Comparison of ENCODE assay signal across 1 cellular context in genomic region chr11:57761301-57762234, GRCh38.
A peak's percentile ranks its signal among the peaks of the same experiment; 100 is the strongest.
TF ChIP-seq lines count a peak whose summit lies in the region.

CTNND1 (plus strand) TSS chr11:57761802; CDS start chr11:57791479, 29,677 bp downstream.

TF ChIP-seq in HepG2, 621 proteins besides CTCF, POLR2A, EP300 and RAD21 (continued from another document and continues in another):
- TF ChIP-seq AKNA (CRISPR knock-in tag; IDR thresholded peaks at IDR 0.05; ENCODE audit: borderline replicate concordance) (no peak), ZZZ3 (CRISPR knock-in tag; IDR thresholded peaks at IDR 0.05; ENCODE audit: borderline replicate concordance) (no peak), PHF21A (CRISPR knock-in tag; IDR thresholded peaks at IDR 0.05) (no peak), THAP7 (CRISPR knock-in tag; IDR thresholded peaks at IDR 0.05) (no peak), HES4 (CRISPR knock-in tag; IDR thresholded peaks at IDR 0.05; ENCODE audit: borderline replicate concordance) (no peak), HDAC1 (CRISPR knock-in tag; IDR thresholded peaks at IDR 0.05) (peak; percentile 26; the same call in 1 of the 2 replicates), HOXA5 (CRISPR knock-in tag; IDR thresholded peaks at IDR 0.05) (no peak), ZNF335 (CRISPR knock-in tag; IDR thresholded peaks at IDR 0.05) (peak; percentile 48; the same call in 1 of the 2 replicates), POGZ (CRISPR knock-in tag; IDR thresholded peaks at IDR 0.05) (peak; percentile 23; the same call in 1 of the 2 replicates), ZNF124 (CRISPR knock-in tag; IDR thresholded peaks at IDR 0.05) (no peak), SP4 (CRISPR knock-in tag; IDR thresholded peaks at IDR 0.05) (no peak), PHB2 (IDR thresholded peaks at IDR 0.05; ENCODE audit: partially characterized antibody) (no peak), GPN1 (CRISPR knock-in tag; IDR thresholded peaks at IDR 0.05; ENCODE audit: borderline replicate concordance) (no peak), HCFC1 (IDR thresholded peaks at IDR 0.05; ENCODE audit: low read depth, low read length) (no peak), SMAD3 (CRISPR knock-in tag; IDR thresholded peaks at IDR 0.05) (no peak; the same call in 1 of the 2 replicates), CENPT (CRISPR knock-in tag; IDR thresholded peaks at IDR 0.05; ENCODE audit: low read depth) (no peak), YEATS4 (CRISPR knock-in tag; IDR thresholded peaks at IDR 0.05; ENCODE audit: borderline replicate concordance) (peak; percentile 68; the same call in 1 of the 2 replicates), ZNF484 (CRISPR knock-in tag; IDR thresholded peaks at IDR 0.05; ENCODE audit: borderline replicate concordance, low read depth) (no peak), HHEX (CRISPR knock-in tag; IDR thresholded peaks at IDR 0.05) (no peak), SMAD1 (CRISPR knock-in tag; IDR thresholded peaks at IDR 0.05; ENCODE audit: borderline replicate concordance, low read depth) (no peak), UBTF (CRISPR knock-in tag; IDR thresholded peaks at IDR 0.05) (no peak), ZNF430 (CRISPR knock-in tag; IDR thresholded peaks at IDR 0.05) (no peak), PATZ1 (CRISPR knock-in tag; IDR thresholded peaks at IDR 0.05) (peak; percentile 63), HMG20A (CRISPR knock-in tag; IDR thresholded peaks at IDR 0.05; ENCODE audit: borderline replicate concordance) (no peak), SRF (IDR thresholded peaks at IDR 0.05; ENCODE audit: low read depth, low read length) (peak; percentile 91), FOXO4 (CRISPR knock-in tag; conservative IDR thresholded peaks at IDR 0.05) (no peak), MIXL1 (CRISPR knock-in tag; IDR thresholded peaks at IDR 0.05) (peak; percentile 66; the same call in 1 of the 2 replicates), GMEB2 (CRISPR knock-in tag; IDR thresholded peaks at IDR 0.05; ENCODE audit: low read depth) (no peak), ZNF709 (CRISPR knock-in tag; IDR thresholded peaks at IDR 0.05) (no peak), REL (CRISPR knock-in tag; conservative IDR thresholded peaks at IDR 0.05) (no peak), ZNF550 (CRISPR knock-in tag; IDR thresholded peaks at IDR 0.05; ENCODE audit: borderline replicate concordance) (no peak), MTA3 (CRISPR knock-in tag; IDR thresholded peaks at IDR 0.05) (no peak), GATA4 (IDR thresholded peaks at IDR 0.05; ENCODE audit: borderline replicate concordance, low read depth) (no peak), NBN (conservative IDR thresholded peaks at IDR 0.05) (no peak), THAP8 (CRISPR knock-in tag; IDR thresholded peaks at IDR 0.05; ENCODE audit: borderline replicate concordance) (no peak), SCMH1 (CRISPR knock-in tag; IDR thresholded peaks at IDR 0.05; ENCODE audit: borderline replicate concordance) (no peak), EED (CRISPR knock-in tag; IDR thresholded peaks at IDR 0.05) (no peak), ZEB1 (IDR thresholded peaks at IDR 0.05; ENCODE audit: insufficient replicate concordance, low read depth) (no peak), ZNF329 (CRISPR knock-in tag; IDR thresholded peaks at IDR 0.05; ENCODE audit: low read depth) (no peak), KDM3A (CRISPR knock-in tag; IDR thresholded peaks at IDR 0.05; ENCODE audit: low read depth) (no peak), GRHL1 (CRISPR knock-in tag; conservative IDR thresholded peaks at IDR 0.05) (no peak), POLR2AphosphoS2 (IDR thresholded peaks at IDR 0.05; ENCODE audit: low read depth, low read length) (peak; percentile 67; the same call in 1 of the 2 replicates), TAF1 (CRISPR knock-in tag; IDR thresholded peaks at IDR 0.05) (peak; percentile 84), NR2F1 (CRISPR knock-in tag; IDR thresholded peaks at IDR 0.05) (peak in 1 of 2 experiments; percentile 35; a peak in 1 of 4 replicates), MBNL3 (CRISPR knock-in tag; conservative IDR thresholded peaks at IDR 0.05) (no peak), AGO1 (IDR thresholded peaks at IDR 0.05; ENCODE audit: low read depth, low read length, poor library complexity, severe bottlenecking) (no peak), ELK4 (CRISPR knock-in tag; IDR thresholded peaks at IDR 0.05; ENCODE audit: borderline replicate concordance) (no peak), TRIM24 (CRISPR knock-in tag; IDR thresholded peaks at IDR 0.05) (no peak), HINFP (CRISPR knock-in tag; IDR thresholded peaks at IDR 0.05; ENCODE audit: low read depth) (0 out of 2 replicates have a peak, but pooled peaks have one; percentile 19), ZNF333 (CRISPR knock-in tag; IDR thresholded peaks at IDR 0.05; ENCODE audit: borderline replicate concordance) (no peak), ZNF672 (CRISPR knock-in tag; IDR thresholded peaks at IDR 0.05) (no peak)
